ENCODE assay signal across 8 cellular contexts in genomic region chr2:68715353-68716041, GRCh38. TPM values are rescaled to one million over a fixed set of nuclear protein-coding genes. Genes with fewer than 3 reads are reported as not detected.
DNase-seq lines count a peak whose midpoint lies in the region; ATAC-seq and TF ChIP-seq lines count a peak whose summit lies in the region.

No MANE protein-coding gene starts in this region.

- H3K4me1 ChIP-seq in gastroesophageal sphincter = no peaks in the 10 kb centered on the region

- peaks cover 9% of the 10 kb centered on the region for H3K27me3 ChIP-seq in gastroesophageal sphincter

- H3K4me3 ChIP-seq in gastroesophageal sphincter = no peak overlapping the region

- peak; percentile 48 for DNase-seq in NCI-H226
- peak; percentile 37 for DNase-seq in activated T-cell treated with anti-CD3 and anti-CD28 coated beads, Interleukin-2, amount 50 U/mL, for 4 hours
- DNase-seq in pulmonary artery endothelial cell (ENCODE audit: low read depth, low spot score) = peak; percentile 22
- DNase-seq in foreskin melanocyte = no peak

- no peak for TF ChIP-seq POLR2A in gastroesophageal sphincter (IDR thresholded peaks at IDR 0.05)

- no peaks in the 10 kb centered on the region for H3K9me3 Mint-ChIP-seq in activated T-cell treated with anti-CD3 and anti-CD28 coated beads, Interleukin-2, amount 50 U/mL, for 4 hours

- H3K36me3 Mint-ChIP-seq in activated T-cell treated with anti-CD3 and anti-CD28 coated beads, Interleukin-2, amount 50 U/mL, for 4 hours (ENCODE audit: insufficient read depth) = no peaks in the 10 kb centered on the region

- H3K4me3 Mint-ChIP-seq in activated T-cell treated with anti-CD3 and anti-CD28 coated beads, Interleukin-2, amount 50 U/mL, for 4 hours = no peak overlapping the region

- no peak for TF ChIP-seq EP300 in gastroesophageal sphincter (IDR thresholded peaks at IDR 0.05)

- no peak overlapping the region for H3K27ac ChIP-seq in C4-2B
- peak overlapping the region in 2 of 4 donors; percentile 29 to 51 for H3K27ac ChIP-seq in gastroesophageal sphincter

- TF ChIP-seq CTCF in C4-2B (conservative IDR thresholded peaks at IDR 0.05) (peak; percentile 78), gastroesophageal sphincter (IDR thresholded peaks at IDR 0.05) (peak; percentile 37 to 77 (median 44))

- WGBS in gastroesophageal sphincter (ENCODE audit: low coverage in 1 of 2), 2 donors = 0 to 54% methylated on average over 4 to 9 of the region's 13 CpGs

- peaks cover 2% of the 10 kb centered on the region for H3K27me3 Mint-ChIP-seq in activated T-cell treated with anti-CD3 and anti-CD28 coated beads, Interleukin-2, amount 50 U/mL, for 4 hours (ENCODE audit: low read depth)

- H3K9me3 ChIP-seq in gastroesophageal sphincter = no peaks in the 10 kb centered on the region

- ATAC-seq in GM18502 (IDR thresholded peaks at IDR 0.05; ENCODE audit: poor library complexity, unreplicated experiment) (peak; percentile 64), HG02981 (IDR thresholded peaks at IDR 0.05; ENCODE audit: unreplicated experiment) (peak; percentile 60), gastroesophageal sphincter (peak; percentile 19)
- ATAC-seq in activated T-cell treated with anti-CD3 and anti-CD28 coated beads, Interleukin-2, amount 50 U/mL, for 4 hours = no peak

- H3K4me1 Mint-ChIP-seq in activated T-cell treated with anti-CD3 and anti-CD28 coated beads, Interleukin-2, amount 50 U/mL, for 4 hours (ENCODE audit: low read depth) = peaks cover 79% of the 10 kb centered on the region

- no peaks in the 10 kb centered on the region for H3K36me3 ChIP-seq in gastroesophageal sphincter

RNA-seq across cellular contexts. Expression of gene ARHGAP25, which starts 19.1 kb away (rescaled TPM):
- total RNA-seq in activated T-cell treated with anti-CD3 and anti-CD28 coated beads, Interleukin-2, amount 50 U/mL, for 4 hours = 10 to 100 TPM; 48.6 to 55.7 (median 52.1) TPM
- total RNA-seq in gastroesophageal sphincter (1 to 10 TPM; 2.2 to 7.3 (median 4.4) TPM), pulmonary artery endothelial cell (1.5 and 1.7 TPM in 2 replicates)

Comparison
In these comparisons a context has a peak if more than half of its experiments do, and no peak if none do; other contexts are left out.
1. ATAC-seq: peak in GM18502 (single experiment), HG02981 (single experiment) and gastroesophageal sphincter (single experiment); none in activated T-cell treated with anti-CD3 and anti-CD28 coated beads, Interleukin-2, amount 50 U/mL, for 4 hours (0 of 2).
2. RNA of gene ARHGAP25, which starts 19.1 kb away (total RNA-seq): 48.6 to 55.7 TPM in activated T-cell treated with anti-CD3 and anti-CD28 coated beads, Interleukin-2, amount 50 U/mL, for 4 hours; 2.2 to 7.3 TPM in gastroesophageal sphincter and 1.5 to 1.7 TPM in pulmonary artery endothelial cell; every median in the first group is over 4 times any median in the second.